19 cellular contexts compared by ENCODE assay signal in genomic region chr1:233431753-233432403, GRCh38.
DNase-seq lines count a peak whose midpoint lies in the region; ATAC-seq, FAIRE-seq and TF ChIP-seq lines count a peak whose summit lies in the region.
"Had no signal": no experiment of that assay in that cellular context is flagged by ENCODE, and none has a peak within 500 bp of the region (broad histone marks: within the 10 kb centered on the region; RNA-seq: fewer than 3 reads in every experiment).

No MANE protein-coding gene starts in this region.

- DNase-seq in HepG2 (ENCODE audit: low spot score) (no peak), right lobe of liver (no peak), IMR-90 (no peak), smooth muscle cell (lab: John Stamatoyannopoulos, UW; ENCODE audit: unreplicated experiment) (no peak), GM20000 (ENCODE audit: low spot score) (no peak), Right ventricle myocardium superior (no peak)
- DNase-seq: 8988T; C1 segment of cervical spinal cord; Calu3; CD4-positive, alpha-beta memory T cell; COR-L47; DMS153; DMS79 treated with DMSO at 0.1 percent for 48 hours; GF-D8 had no signal

- intact Hi-C loops in HepG2 (cut with micrococcal nuclease; ENCODE audit: unreplicated experiment), result no loop called here
- intact Hi-C loops in right lobe of liver (cut with DNase I), result no loop called here
- intact Hi-C loops in IMR-90 (cut with micrococcal nuclease), result no loop called here
- intact Hi-C loops in Right ventricle myocardium superior (cut with DNase I), result no loop called here

- H4K5ac ChIP-seq in IMR-90 (ENCODE audit: low read depth, low read length), result no peak overlapping the region

- no peaks in the 10 kb centered on the region for H3K36me3 ChIP-seq in HepG2 (replicated peaks in 1 of 2; ENCODE audit: control insufficient read depth in 1 of 2, insufficient read depth in 2 of 2, low read length in 2 of 2)
- no peaks in the 10 kb centered on the region for H3K36me3 ChIP-seq in right lobe of liver
- no peaks in the 10 kb centered on the region for H3K36me3 ChIP-seq in IMR-90 (ENCODE audit: control insufficient read depth, insufficient read depth, low read length)
- no peaks in the 10 kb centered on the region for H3K36me3 ChIP-seq in smooth muscle cell (ENCODE audit: low read depth)
- H3K36me3 ChIP-seq: HAP-1 had no signal

- no peak for TF ChIP-seq RAD21 in HepG2 (CRISPR knock-in tag; IDR thresholded peaks at IDR 0.05)
- no peak for TF ChIP-seq RAD21 in IMR-90 (IDR thresholded peaks at IDR 0.05; ENCODE audit: low read length)

- no peak overlapping the region for H3K14ac ChIP-seq in IMR-90 (replicated peaks; ENCODE audit: low read depth, low read length)

- H3K4me1 ChIP-seq in HepG2 (ENCODE audit: insufficient read depth, low read length) (no peaks in the 10 kb centered on the region), right lobe of liver (no peaks in the 10 kb centered on the region), IMR-90 (ENCODE audit: control insufficient read depth, insufficient read depth, low read length) (no peaks in the 10 kb centered on the region), smooth muscle cell (ENCODE audit: low read depth) (peaks cover 3% of the 10 kb centered on the region)
- H3K4me1 ChIP-seq: HAP-1 had no signal

- H3K4me2 ChIP-seq in HepG2 (ENCODE audit: low read depth, low read length), result no peak overlapping the region
- no peak overlapping the region for H3K4me2 ChIP-seq in IMR-90 (ENCODE audit: low read depth, low read length)
- no peak overlapping the region for H3K4me2 ChIP-seq in smooth muscle cell
- H3K4me2 ChIP-seq: GM23338 had no signal

- H2AFZ ChIP-seq in HepG2 (ENCODE audit: low read length) (no peak overlapping the region), IMR-90 (replicated peaks; ENCODE audit: low read length, poor library complexity) (no peak overlapping the region), smooth muscle cell (ENCODE audit: low read depth) (no peak overlapping the region)
- H2AFZ ChIP-seq: GM23338 had no signal

- no peak overlapping the region for H2BK5ac ChIP-seq in IMR-90 (ENCODE audit: low read depth, low read length, poor library complexity, severe bottlenecking)

- no peak overlapping the region for H2BK120ac ChIP-seq in IMR-90 (ENCODE audit: low read depth, low read length)

- H4K8ac ChIP-seq in IMR-90 (ENCODE audit: low read depth in 2 of 2, low read length in 2 of 2), result no peak overlapping the region

- no peak overlapping the region for H3K9ac ChIP-seq in HepG2 (ENCODE audit: insufficient read depth, low read depth, low read length)
- no peak overlapping the region for H3K9ac ChIP-seq in IMR-90 (ENCODE audit: low read depth, low read length)
- no peak overlapping the region for H3K9ac ChIP-seq in smooth muscle cell (ENCODE audit: low read depth)

- no peak overlapping the region for H3K23ac ChIP-seq in IMR-90 (ENCODE audit: low read depth, low read length)

- no peak for TF ChIP-seq POLR2A in HepG2 (IDR thresholded peaks at IDR 0.05; ENCODE audit: insufficient read depth in 1 of 2, low read depth in 2 of 2, low read length in 2 of 2)
- no peak for TF ChIP-seq POLR2A in right lobe of liver (IDR thresholded peaks at IDR 0.05)
- no peak for TF ChIP-seq POLR2A in IMR-90 (IDR thresholded peaks at IDR 0.05; ENCODE audit: low read depth, low read length)

- H3K79me2 ChIP-seq in HepG2 (ENCODE audit: insufficient read depth, low read length) (no peaks in the 10 kb centered on the region), smooth muscle cell (ENCODE audit: low read depth) (no peaks in the 10 kb centered on the region)

- CTCF ChIA-PET in HepG2 (lab: Yijun Ruan, JAX; ENCODE audit: low intra/inter-chr PET ratio, low total read pairs), result no interaction called here
- CTCF ChIA-PET in IMR-90 (lab: Yijun Ruan, JAX), result no interaction called here

- H3K4me3 ChIP-seq in HepG2 (replicated peaks in 1 of 3; ENCODE audit: insufficient read depth in 1 of 3, low read depth in 2 of 3, low read length in 3 of 3) (no peak overlapping the region), right lobe of liver (no peak overlapping the region), IMR-90 (ENCODE audit: insufficient read depth, low read depth, low read length) (no peak overlapping the region), smooth muscle cell (no peak overlapping the region)
- H3K4me3 ChIP-seq: GM23338, HAP-1 had no signal

- H4K20me1 ChIP-seq in HepG2 (ENCODE audit: insufficient read depth, low read length) (no peaks in the 10 kb centered on the region), IMR-90 (ENCODE audit: insufficient read depth, low read length) (no peaks in the 10 kb centered on the region), smooth muscle cell (ENCODE audit: low read depth) (no peaks in the 10 kb centered on the region)

- WGBS in HepG2 (ENCODE audit: low lambda C conversion rate), result 30% methylated on average over 3 of the region's 3 CpGs
- 100% methylated on average over 2 of the region's 3 CpGs for WGBS in right lobe of liver (ENCODE audit: insufficient coverage, low coverage, low lambda C conversion rate, missing lambda C conversion rate)
- WGBS in IMR-90 (ENCODE audit: extremely low coverage in 2 of 2, insufficient read length in 1 of 2), 2 experiments, result no CpG with 5 or more reads among the region's 3 CpGs
- 90% methylated on average over 3 of the region's 3 CpGs for WGBS in smooth muscle cell (ENCODE audit: low lambda C conversion rate)

- no peaks in the 10 kb centered on the region for H3K79me1 ChIP-seq in IMR-90 (ENCODE audit: low read depth in 1 of 2, low read length in 2 of 2)

- no peak for TF ChIP-seq CTCF in HepG2 (CRISPR knock-in tag; IDR thresholded peaks at IDR 0.05)
- no peak for TF ChIP-seq CTCF in right lobe of liver (IDR thresholded peaks at IDR 0.05)
- TF ChIP-seq CTCF in IMR-90 (conservative IDR thresholded peaks at IDR 0.05; ENCODE audit: low read depth, low read length), result no peak
- no peak for TF ChIP-seq CTCF in smooth muscle cell (IDR thresholded peaks at IDR 0.05; ENCODE audit: borderline replicate concordance, insufficient read depth, poor library complexity, severe bottlenecking)
- TF ChIP-seq CTCF in GM20000 (IDR thresholded peaks at IDR 0.05; ENCODE audit: extremely low read depth, missing control alignments), result no peak

- H3K27me3 ChIP-seq in HepG2 (ENCODE audit: control insufficient read depth in 1 of 2, insufficient read depth in 2 of 2, low read length in 2 of 2) (no peaks in the 10 kb centered on the region), right lobe of liver (no peaks in the 10 kb centered on the region), IMR-90 (ENCODE audit: control insufficient read depth, insufficient read depth, low read length) (no peaks in the 10 kb centered on the region), smooth muscle cell (ENCODE audit: low read depth) (no peaks in the 10 kb centered on the region)

- no peak overlapping the region for H2AK5ac ChIP-seq in IMR-90 (ENCODE audit: low read depth, low read length)

- H3K9me3 ChIP-seq in HepG2 (ENCODE audit: low read length) (no peaks in the 10 kb centered on the region), right lobe of liver (no peaks in the 10 kb centered on the region), IMR-90 (ENCODE audit: control insufficient read depth, insufficient read depth, low read length) (peaks cover 4% of the 10 kb centered on the region; the same call in 1 of the 2 replicates), smooth muscle cell (replicated peaks; ENCODE audit: low read depth) (no peaks in the 10 kb centered on the region)
- H3K9me3 ChIP-seq: HAP-1 had no signal

- no peak overlapping the region for H3K56ac ChIP-seq in IMR-90 (ENCODE audit: extremely low read depth, insufficient read depth, low read length)

- H4K91ac ChIP-seq in IMR-90 (ENCODE audit: insufficient read depth, low read depth, low read length), result no peak overlapping the region

- no peak overlapping the region for H3K18ac ChIP-seq in IMR-90 (ENCODE audit: low read depth, low read length)

- no peak for FAIRE-seq in HepG2 (lab: Jason Lieb, UNC)
- FAIRE-seq: GM12891, GM18507, H54 had no signal

- no TSS peak for BruUV-seq in HepG2 (replicated peaks; lab: Mats Ljungman, UMichigan)
- BruUV-seq in IMR-90 (replicated peaks; lab: Mats Ljungman, UMichigan), result no TSS peak

- no peak overlapping the region for H2AK9ac ChIP-seq in IMR-90 (replicated peaks; ENCODE audit: low read depth, low read length, poor library complexity)

- H2BK20ac ChIP-seq in IMR-90 (ENCODE audit: low read depth, low read length), result no peak overlapping the region

- dilution Hi-C loops in IMR-90 (cut with HindIII; ENCODE audit: low sequenced_read_pairs, unreplicated experiment), result no loop called here

- H3K27ac ChIP-seq in HepG2 (ENCODE audit: extremely low read length, insufficient read depth, low read length), result no peak overlapping the region
- no peak overlapping the region for H3K27ac ChIP-seq in right lobe of liver
- H3K27ac ChIP-seq in IMR-90 (ENCODE audit: insufficient read depth, low read length), result no peak overlapping the region
- peak overlapping the region; percentile 71 for H3K27ac ChIP-seq in smooth muscle cell (ENCODE audit: low read depth)

- no peak overlapping the region for H2BK15ac ChIP-seq in IMR-90 (ENCODE audit: low read depth, low read length)

- in situ Hi-C loops in HepG2 (cut with HindIII; ENCODE audit: extremely low pct_ligation_motif_present, low pct_unique_long_range_greater_than_20kb), result loop anchor here (25.0 kb wide), 1 partner anchor 355 kb away; no protein-coding TSS in a partner anchor
- in situ Hi-C loops in IMR-90 (cut with MboI; ENCODE audit: low sequenced_read_pairs), result no loop called here

- no peak for ATAC-seq in HepG2
- ATAC-seq in right lobe of liver, result no peak
- ATAC-seq in IMR-90 (ENCODE audit: low read depth), result no peak
- ATAC-seq in Right ventricle myocardium superior (ENCODE audit: poor library complexity), result no peak
- ATAC-seq: GM23338 had no signal

- POLR2A ChIA-PET in HepG2 (lab: Yijun Ruan, JAX) (no interaction called here), IMR-90 (lab: Charles Lee; ENCODE audit: unreplicated experiment) (no interaction called here)

- no peaks in the 10 kb centered on the region for H3K9me1 ChIP-seq in IMR-90 (ENCODE audit: insufficient read depth, low read length)

- no peak overlapping the region for H3K4ac ChIP-seq in IMR-90 (ENCODE audit: low read depth, low read length)

- no peak for TF ChIP-seq EP300 in HepG2 (IDR thresholded peaks at IDR 0.05; ENCODE audit: low read depth in 2 of 2, low read length in 2 of 2)
- TF ChIP-seq EP300 in HepG2 (CRISPR knock-in tag; IDR thresholded peaks at IDR 0.05; ENCODE audit: borderline replicate concordance), result no peak

- H3F3A ChIP-seq in smooth muscle cell (ENCODE audit: low read depth), result peaks cover 7% of the 10 kb centered on the region

TF ChIP-seq in HepG2, 621 proteins besides CTCF, POLR2A, EP300 and RAD21 (continues in another document):
- peak; percentile 59; the same call in 1 of the 2 replicates for TF ChIP-seq CEBPB (IDR thresholded peaks at IDR 0.05; ENCODE audit: borderline replicate concordance, low read depth, low read length)

TF ChIP-seq in IMR-90, 13 proteins besides CTCF, POLR2A, EP300 and RAD21:
- TF ChIP-seq RFX5 (IDR thresholded peaks at IDR 0.05; ENCODE audit: low read depth, low read length), result no peak
- peak; percentile 67 for TF ChIP-seq CEBPB (IDR thresholded peaks at IDR 0.05; ENCODE audit: low read depth, low read length)
